In genomic region chrX:44175455-44175854, GRCh38 we compare ENCODE assay signal across 7 cellular contexts.
"Had no signal": no experiment of that assay in that cellular context is flagged by ENCODE, and none has a peak within 500 bp of the region (broad histone marks: within the 10 kb centered on the region; RNA-seq: fewer than 3 reads in every experiment).

No MANE protein-coding gene starts in this region.

- H3K36me3 Mint-ChIP-seq: IgD-negative memory B cell had no signal

- DNase-seq: IMR-90, KBM-7, KG1 had no signal

- H3K4me1 Mint-ChIP-seq: IgD-negative memory B cell had no signal

- H3K27ac ChIP-seq: HL-60, KMS-11 had no signal

- H3K4me3 ChIP-seq: K562 had no signal

- H3K4me3 Mint-ChIP-seq: IgD-negative memory B cell had no signal

- H3K27ac Mint-ChIP-seq: IgD-negative memory B cell had no signal
